Comparison of ENCODE assay signal across 19 cellular contexts in genomic region chr10:34699904-34700303, GRCh38.
"Had no signal": no experiment of that assay in that cellular context is flagged by ENCODE, and none has a peak within 500 bp of the region (broad histone marks: within the 10 kb centered on the region; RNA-seq: fewer than 3 reads in every experiment).

No MANE protein-coding gene starts in this region.

- H3K4me3 ChIP-seq: adrenal gland, pancreas, right lobe of liver, smooth muscle cell, thoracic aorta had no signal

- FAIRE-seq: frontal cortex, pancreas had no signal

- H3K27me3 ChIP-seq: adrenal gland, pancreas, right lobe of liver had no signal

- H3K4me2 ChIP-seq: smooth muscle cell had no signal

- H3K27ac ChIP-seq: right lobe of liver had no signal

- H3K36me3 ChIP-seq: adrenal gland, pancreas, right lobe of liver, thoracic aorta had no signal

- DNase-seq: activated CD4-positive, alpha-beta T cell treated with anti-CD3 and anti-CD28 coated beads for 36 hours; activated CD4-positive, alpha-beta T cell treated with anti-CD3 and anti-CD28 coated beads, Interleukin-2, amount 50 U/mL, for 48 hours; activated gamma-delta T cell; adrenal gland; dermis blood vessel endothelial cell; effector memory CD4-positive, alpha-beta T cell; head of caudate nucleus; immature natural killer cell; naive thymus-derived CD4-positive, alpha-beta T cell; pancreas; right lobe of liver; stimulated activated CD4-positive, alpha-beta T cell treated with anti-CD3 and anti-CD28 coated beads, Interleukin-4, amount 100 ng/mL, for 4 hours; T-helper 2 cell had no signal

- ATAC-seq: activated CD4-positive, alpha-beta T cell treated with anti-CD3 and anti-CD28 coated beads for 36 hours; activated naive CD4-positive, alpha-beta T cell treated with anti-CD3 and anti-CD28 coated beads, Interleukin-2, amount 50 U/mL, for 72 hours; naive thymus-derived CD4-positive, alpha-beta T cell; pancreas; right lobe of liver; stimulated activated memory B cell treated with anti-CD40 and anti-IgM and Interleukin-4, amounts not matched to agents 10 μg/mL and 1 μg/mL and 100 μg/mL, for 72 hours; WTC11 had no signal

- H3K9me3 ChIP-seq: adrenal gland, pancreas, right lobe of liver, thoracic aorta had no signal
